In genomic region chr20:38630727-38631126, GRCh38 we compare ENCODE assay signal across 17 cellular contexts. TPM values are rescaled to one million over a fixed set of nuclear protein-coding genes. Genes with fewer than 3 reads are reported as not detected.
DNase-seq lines count a peak whose midpoint lies in the region; ATAC-seq and TF ChIP-seq lines count a peak whose summit lies in the region.
"Had no signal": no experiment of that assay in that cellular context is flagged by ENCODE, and none has a peak within 500 bp of the region (broad histone marks: within the 10 kb centered on the region; RNA-seq: fewer than 3 reads in every experiment).

No MANE protein-coding gene starts in this region.

- H3K79me2 ChIP-seq in mammary epithelial cell (ENCODE audit: insufficient read depth, low read length) = no peaks in the 10 kb centered on the region

- peaks cover 10% of the 10 kb centered on the region for H3K4me1 Mint-ChIP-seq in MCF 10A (ENCODE audit: insufficient read depth, unreplicated experiment)
- peaks cover 23% of the 10 kb centered on the region for H3K4me1 Mint-ChIP-seq in WTC11
- peaks cover 7% of the 10 kb centered on the region for H3K4me1 Mint-ChIP-seq in stimulated activated effector memory CD8-positive, alpha-beta T cell treated with anti-CD3 and anti-CD28 coated beads, Interleukin-12 subunit alpha, Interleukin-12 subunit beta, amount 100 ng/mL, for 72 hours

- no peak for TF ChIP-seq CTCF in MCF 10A (IDR thresholded peaks at IDR 0.05; ENCODE audit: unreplicated experiment)
- no peak for TF ChIP-seq CTCF in mammary epithelial cell (conservative IDR thresholded peaks at IDR 0.05 in 1 of 2, IDR thresholded peaks at IDR 0.05 in 1 of 2; ENCODE audit: extremely low read depth in 1 of 2, insufficient read depth in 1 of 2, low read depth in 1 of 2, low read length in 2 of 2)
- no peak for TF ChIP-seq CTCF in WTC11 (IDR thresholded peaks at IDR 0.05)

- H4K20me1 ChIP-seq in mammary epithelial cell (ENCODE audit: insufficient read depth, low read length) = no peaks in the 10 kb centered on the region

- WGBS in mammary epithelial cell (ENCODE audit: low coverage, missing lambda C conversion rate) = 87% methylated on average over 6 of the region's 6 CpGs

- H3K27me3 Mint-ChIP-seq in MCF 10A (ENCODE audit: insufficient read depth, unreplicated experiment) (no peaks in the 10 kb centered on the region), WTC11 (ENCODE audit: low read depth) (peaks cover 11% of the 10 kb centered on the region)

- H2AFZ ChIP-seq in mammary epithelial cell (ENCODE audit: low read depth, low read length) = no peak overlapping the region

- no peak overlapping the region for H3K4me3 ChIP-seq in mammary epithelial cell (replicated peaks in 1 of 3; ENCODE audit: insufficient read depth in 1 of 3, low read depth in 2 of 3, low read length in 3 of 3)
- H3K4me3 ChIP-seq: SJSA1 had no signal

- H3K36me3 Mint-ChIP-seq in MCF 10A (ENCODE audit: insufficient read depth, unreplicated experiment) (no peaks in the 10 kb centered on the region), WTC11 (no peaks in the 10 kb centered on the region)
- H3K36me3 Mint-ChIP-seq in stimulated activated effector memory CD8-positive, alpha-beta T cell treated with anti-CD3 and anti-CD28 coated beads, Interleukin-12 subunit alpha, Interleukin-12 subunit beta, amount 100 ng/mL, for 72 hours = no peaks in the 10 kb centered on the region
- H3K36me3 Mint-ChIP-seq: CD4-positive, CD25-positive, alpha-beta regulatory T cell had no signal

- H3K27ac Mint-ChIP-seq in MCF 10A (ENCODE audit: low read depth, unreplicated experiment) = peak overlapping the region; percentile 23
- no peak overlapping the region for H3K27ac Mint-ChIP-seq in WTC11
- H3K27ac Mint-ChIP-seq in stimulated activated effector memory CD8-positive, alpha-beta T cell treated with anti-CD3 and anti-CD28 coated beads, Interleukin-12 subunit alpha, Interleukin-12 subunit beta, amount 100 ng/mL, for 72 hours = peak overlapping the region; percentile 11
- H3K27ac Mint-ChIP-seq: CD4-positive, CD25-positive, alpha-beta regulatory T cell had no signal

- no peak for ATAC-seq in WTC11
- ATAC-seq in stimulated activated effector memory CD8-positive, alpha-beta T cell treated with anti-CD3 and anti-CD28 coated beads, Interleukin-12 subunit alpha, Interleukin-12 subunit beta, amount 100 ng/mL, for 72 hours = no peak
- ATAC-seq: Right ventricle myocardium inferior had no signal

- H3K9me3 Mint-ChIP-seq in MCF 10A (ENCODE audit: unreplicated experiment) = no peaks in the 10 kb centered on the region
- H3K9me3 Mint-ChIP-seq in WTC11 = no peaks in the 10 kb centered on the region
- H3K9me3 Mint-ChIP-seq in stimulated activated effector memory CD8-positive, alpha-beta T cell treated with anti-CD3 and anti-CD28 coated beads, Interleukin-12 subunit alpha, Interleukin-12 subunit beta, amount 100 ng/mL, for 72 hours = no peaks in the 10 kb centered on the region
- H3K9me3 Mint-ChIP-seq: CD4-positive, CD25-positive, alpha-beta regulatory T cell had no signal

- POLR2A ChIA-PET in MCF 10A (lab: Yijun Ruan, JAX) (no interaction called here), WTC11 (lab: Charles Lee) (no interaction called here)

- DNase-seq in MCF 10A (ENCODE audit: unreplicated experiment) (no peak), mammary epithelial cell (no peak), MV-4-11 (lab: John Stamatoyannopoulos, UW) (peak; percentile 6), WTC11 (ENCODE audit: low spot score) (no peak), AML-193 (lab: John Stamatoyannopoulos, UW) (no peak), hepatic stellate cell (ENCODE audit: low spot score) (no peak)
- DNase-seq in stimulated activated effector memory CD8-positive, alpha-beta T cell treated with anti-CD3 and anti-CD28 coated beads, Interleukin-12 subunit alpha, Interleukin-12 subunit beta, amount 100 ng/mL, for 72 hours (ENCODE audit: low spot score in 2 of 2) = no peak
- DNase-seq: CD4-positive, CD25-positive, alpha-beta regulatory T cell; DMS79; H7; NCI-H1105 treated with DMSO at 0.1 percent for 48 hours; NCI-H1694 treated with DMSO at 0.1 percent for 48 hours; NCI-H510A had no signal

- no peaks in the 10 kb centered on the region for H3K4me1 ChIP-seq in mammary epithelial cell (ENCODE audit: insufficient read depth, low read length)
- H3K4me1 ChIP-seq: SJSA1 had no signal

- CTCF ChIA-PET in MCF 10A (lab: Yijun Ruan, JAX) = interaction anchor here (0.6 to 1.4 kb wide), 4 partner anchors 15 to 418 kb away, joined by 3 read pairs; no protein-coding TSS in a partner anchor
- CTCF ChIA-PET in mammary epithelial cell (lab: Charles Lee; ENCODE audit: low non-redundant PET) = no interaction called here
- CTCF ChIA-PET in WTC11 (lab: Charles Lee) = interaction anchor here (0.7 to 4.3 kb wide), 2 partner anchors 62 to 95 kb away, joined by 3 to 29 read pairs; partner anchors contain the start of gene SLC32A1

- dilution Hi-C loops in mammary epithelial cell (cut with HindIII; ENCODE audit: low sequenced_read_pairs) = no loop called here

- in situ Hi-C loops in mammary epithelial cell (cut with MboI; ENCODE audit: low sequenced_read_pairs in 2 of 2) = loop anchor here in 1 of 2 donors (25.0 kb wide), 1 partner anchor 407 kb away; no protein-coding TSS in a partner anchor

- intact Hi-C loops in MCF 10A (cut with micrococcal nuclease) = no loop called here
- intact Hi-C loops in mammary epithelial cell (cut with micrococcal nuclease) = no loop called here

- H3K9ac ChIP-seq in mammary epithelial cell (ENCODE audit: insufficient read depth, low read length) = no peak overlapping the region

- H3K4me2 ChIP-seq in mammary epithelial cell (ENCODE audit: insufficient read depth, low read depth, low read length) = no peak overlapping the region

- no peaks in the 10 kb centered on the region for H3K27me3 ChIP-seq in mammary epithelial cell (ENCODE audit: insufficient read depth, low read length)

- H3K9me3 ChIP-seq in mammary epithelial cell (replicated peaks; ENCODE audit: insufficient read depth, low read length) = no peaks in the 10 kb centered on the region
- H3K9me3 ChIP-seq: SJSA1 had no signal

- H3K4me3 Mint-ChIP-seq in MCF 10A (ENCODE audit: unreplicated experiment) (no peak overlapping the region), WTC11 (no peak overlapping the region)
- H3K4me3 Mint-ChIP-seq in stimulated activated effector memory CD8-positive, alpha-beta T cell treated with anti-CD3 and anti-CD28 coated beads, Interleukin-12 subunit alpha, Interleukin-12 subunit beta, amount 100 ng/mL, for 72 hours = no peak overlapping the region
- H3K4me3 Mint-ChIP-seq: CD4-positive, CD25-positive, alpha-beta regulatory T cell had no signal

- BruUV-seq in MCF 10A (replicated peaks; lab: Mats Ljungman, UMichigan) = no TSS peak
- no TSS peak for BruUV-seq in mammary epithelial cell (replicated peaks; lab: Mats Ljungman, UMichigan)

- H3K36me3 ChIP-seq in mammary epithelial cell (ENCODE audit: insufficient read depth, low read length) = no peaks in the 10 kb centered on the region
- H3K36me3 ChIP-seq: SJSA1 had no signal

- no peak overlapping the region for H3K27ac ChIP-seq in mammary epithelial cell (ENCODE audit: insufficient read depth, low read depth, low read length)
- H3K27ac ChIP-seq: SJSA1 had no signal

TF ChIP-seq in WTC11, 78 proteins besides CTCF, POLR2A, EP300 and RAD21:
- TF ChIP-seq GABPB1 (CRISPR knock-in tag; IDR thresholded peaks at IDR 0.05) (peak; percentile 70), PREB (CRISPR knock-in tag; IDR thresholded peaks at IDR 0.05; ENCODE audit: borderline replicate concordance) (no peak), ZNF263 (CRISPR knock-in tag; IDR thresholded peaks at IDR 0.05; ENCODE audit: low read depth) (no peak), ZNF281 (CRISPR knock-in tag; IDR thresholded peaks at IDR 0.05) (no peak)
TF ChIP-seq in WTC11: peak in this region for 1.

RNA-seq across cellular contexts. Expression of gene ARHGAP40, which starts 29.1 kb away (rescaled TPM):
- not detected in 2 replicates for total RNA-seq in MCF 10A (2022)
- total RNA-seq in mammary epithelial cell = 1 to 10 TPM; 1.7 to 1.8 TPM
- 2.9 TPM for polyA plus RNA-seq in mammary epithelial cell
- not detected for polyA minus RNA-seq in mammary epithelial cell
- 0.46 to 0.72 TPM (median 0.60 TPM) in 3 replicates for total RNA-seq in WTC11 (2021)
- total RNA-seq: CD4-positive, CD25-positive, alpha-beta regulatory T cell; Right ventricle myocardium inferior; SJSA1; T-helper 1 cell treated with Interleukin-12 subunit alpha and Interleukin-12 subunit beta and Interleukin-4 antibody, amounts not matched to agents 30 ng/mL and 1 ng/mL, for 36 hours had no signal
- polyA plus RNA-seq: BJ; CD4-positive, CD25-positive, alpha-beta regulatory T cell had no signal

RNA-seq across cellular contexts. Expression of gene ADIG, which starts 49.7 kb away (rescaled TPM):
- not detected in 2 replicates for total RNA-seq in MCF 10A (2022)
- total RNA-seq in mammary epithelial cell = not detected
- not detected for polyA plus RNA-seq in mammary epithelial cell
- polyA minus RNA-seq in mammary epithelial cell = not detected
- not detected in 3 replicates for total RNA-seq in WTC11 (2021)
- total RNA-seq: CD4-positive, CD25-positive, alpha-beta regulatory T cell; H7; SJSA1; T-helper 1 cell treated with Interleukin-12 subunit alpha and Interleukin-12 subunit beta and Interleukin-4 antibody, amounts not matched to agents 30 ng/mL and 1 ng/mL, for 36 hours had no signal
- polyA plus RNA-seq: BJ; CD4-positive, CD25-positive, alpha-beta regulatory T cell had no signal
